Comparison of ENCODE assay signal across 8 cellular contexts in genomic region chrY:21869407-21870076, GRCh38.
ATAC-seq lines count a peak whose summit lies in the region.
"Not testable (repeated sequence)": the region's sequence is repeated elsewhere in the genome, so short reads cannot be mapped to it uniquely, and the experiment has no call there.

No MANE protein-coding gene starts in this region.

- H3K4me1 Mint-ChIP-seq in stimulated activated memory B cell treated with anti-CD40 and anti-IgM and Interleukin-4, amounts not matched to agents 10 μg/mL and 1 μg/mL and 100 μg/mL, for 72 hours = not testable (repeated sequence)

- H3K27me3 Mint-ChIP-seq in stimulated activated memory B cell treated with anti-CD40 and anti-IgM and Interleukin-4, amounts not matched to agents 10 μg/mL and 1 μg/mL and 100 μg/mL, for 72 hours = not testable (repeated sequence)

- ATAC-seq in GM19035 (IDR thresholded peaks at IDR 0.05; ENCODE audit: unreplicated experiment) = peak; percentile 84
- ATAC-seq in GM21367 (IDR thresholded peaks at IDR 0.05; ENCODE audit: unreplicated experiment) = peak; percentile 82
- ATAC-seq in GM21619 (IDR thresholded peaks at IDR 0.05; ENCODE audit: unreplicated experiment) = peak; percentile 82
- peak; percentile 87 for ATAC-seq in HG02759 (IDR thresholded peaks at IDR 0.05; ENCODE audit: unreplicated experiment)
- ATAC-seq in HG03045 (IDR thresholded peaks at IDR 0.05; ENCODE audit: unreplicated experiment) = peak; percentile 50
- peak; percentile 84 for ATAC-seq in HG03280 (IDR thresholded peaks at IDR 0.05; ENCODE audit: unreplicated experiment)
- ATAC-seq in HG03521 (IDR thresholded peaks at IDR 0.05; ENCODE audit: unreplicated experiment) = peak; percentile 67
- ATAC-seq in stimulated activated memory B cell treated with anti-CD40 and anti-IgM and Interleukin-4, amounts not matched to agents 10 μg/mL and 1 μg/mL and 100 μg/mL, for 72 hours = peak; percentile 64

- H3K4me3 Mint-ChIP-seq in stimulated activated memory B cell treated with anti-CD40 and anti-IgM and Interleukin-4, amounts not matched to agents 10 μg/mL and 1 μg/mL and 100 μg/mL, for 72 hours = not testable (repeated sequence)

- H3K27ac Mint-ChIP-seq in stimulated activated memory B cell treated with anti-CD40 and anti-IgM and Interleukin-4, amounts not matched to agents 10 μg/mL and 1 μg/mL and 100 μg/mL, for 72 hours = not testable (repeated sequence)

- H3K9me3 Mint-ChIP-seq in stimulated activated memory B cell treated with anti-CD40 and anti-IgM and Interleukin-4, amounts not matched to agents 10 μg/mL and 1 μg/mL and 100 μg/mL, for 72 hours = not testable (repeated sequence)

- H3K36me3 Mint-ChIP-seq in stimulated activated memory B cell treated with anti-CD40 and anti-IgM and Interleukin-4, amounts not matched to agents 10 μg/mL and 1 μg/mL and 100 μg/mL, for 72 hours = not testable (repeated sequence)

Comparison
In these comparisons a context has a peak if more than half of its experiments do, and no peak if none do; other contexts are left out.
1. Peak in every context shown above with its lines: ATAC-seq.